Comparison of ENCODE assay signal across 8 cellular contexts in the genomic region with DNA sequence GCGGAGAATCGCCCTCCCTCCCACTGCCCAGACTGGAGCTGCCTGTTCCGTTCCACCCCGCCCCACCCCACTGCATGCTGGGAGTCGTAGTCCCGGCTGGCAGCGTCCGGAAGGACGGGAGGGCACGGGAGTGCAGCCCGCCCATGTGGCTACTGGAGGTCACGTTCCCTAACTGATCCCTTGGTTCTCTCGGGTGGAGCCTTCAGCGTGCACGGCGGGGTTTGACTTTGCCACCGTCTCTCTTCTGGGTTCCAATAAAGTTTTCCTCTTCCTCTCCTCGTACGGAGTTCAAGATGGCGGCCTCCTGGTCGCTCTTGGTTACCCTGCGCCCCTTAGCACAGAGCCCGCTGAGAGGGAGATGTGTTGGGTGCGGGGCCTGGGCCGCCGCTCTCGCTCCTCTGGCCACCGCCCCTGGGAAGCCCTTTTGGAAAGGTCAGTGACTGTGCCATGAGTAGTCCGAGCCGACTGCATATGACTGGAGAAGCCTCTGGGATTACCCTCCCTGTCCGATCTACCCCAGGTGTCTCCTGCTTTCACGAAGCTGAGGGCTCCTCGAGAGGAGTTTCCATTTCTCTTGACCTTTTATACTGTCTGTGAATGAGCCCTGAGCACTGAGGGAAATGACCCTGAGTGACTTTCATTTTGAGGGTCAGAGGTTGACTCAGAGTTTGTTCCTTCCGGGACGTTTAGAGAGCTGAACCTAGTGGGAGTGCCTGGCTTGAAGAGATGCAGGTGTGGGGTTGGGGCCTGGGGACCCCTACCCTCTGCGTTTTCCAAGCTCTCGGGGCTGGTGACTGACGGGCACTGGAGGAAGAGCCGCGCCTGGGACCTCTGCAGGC. TPM values are rescaled to one million over a fixed set of nuclear protein-coding genes. Genes with fewer than 3 reads are reported as not detected.
DNase-seq lines count a peak whose midpoint lies in the region; ATAC-seq, FAIRE-seq and TF ChIP-seq lines count a peak whose summit lies in the region.

A gene (plus strand): TSS at position 268 of the 839 bp plus-strand sequence. CDS start 26 bp downstream, at position 294.

- peaks cover 20% of the 10 kb centered on the region for H3K4me1 Mint-ChIP-seq in T-helper 2 cell treated with Interferon-gamma antibody and Interleukin-4, amounts not matched to agents 5 μg/mL and 100 μg/mL, for 36 hours (ENCODE audit: low read depth)
- H3K4me1 Mint-ChIP-seq in astrocyte (ENCODE audit: low read depth, unreplicated experiment), result peaks cover 5% of the 10 kb centered on the region

- H3K36me3 ChIP-seq in astrocyte (ENCODE audit: insufficient read depth, low read length) (no peaks in the 10 kb centered on the region), rectal smooth muscle tissue (ENCODE audit: control insufficient read depth, insufficient read depth, low read length) (no peaks in the 10 kb centered on the region), aorta (ENCODE audit: control insufficient read depth in 1 of 2, insufficient read depth in 2 of 2, low read length in 1 of 2) (no peaks in the 10 kb centered on the region)

- no peaks in the 10 kb centered on the region for H3K79me2 ChIP-seq in astrocyte (ENCODE audit: insufficient read depth, low read length)

- H3K4me3 Mint-ChIP-seq in T-helper 2 cell treated with Interferon-gamma antibody and Interleukin-4, amounts not matched to agents 5 μg/mL and 100 μg/mL, for 36 hours, result peak within 1 kb of the TSS; percentile 99
- H3K4me3 Mint-ChIP-seq in astrocyte (ENCODE audit: unreplicated experiment), result peak within 1 kb of the TSS; percentile 98

- H4K20me1 ChIP-seq in astrocyte (ENCODE audit: insufficient read depth, low read length), result no peaks in the 10 kb centered on the region

- H3K4me3 ChIP-seq in astrocyte (ENCODE audit: insufficient read depth, low read depth, low read length) (peak within 1 kb of the TSS; percentile 97), rectal smooth muscle tissue (ENCODE audit: low read length) (peak within 1 kb of the TSS; percentile 82), aorta (ENCODE audit: low read length in 2 of 2) (peak within 1 kb of the TSS; percentile 64 to 80)

- ATAC-seq in GM18498 (IDR thresholded peaks at IDR 0.05; ENCODE audit: unreplicated experiment) (peak; percentile 90), HG02852 (IDR thresholded peaks at IDR 0.05; ENCODE audit: unreplicated experiment) (peak; percentile 89), aorta (ENCODE audit: low FRiP score) (peak; percentile 98)

- WGBS in aorta, 2 donors, result 2 to 3% methylated on average over 39 to 40 of the region's 40 CpGs

- DNase-seq in NCI-H146 treated with DMSO at 0.1 percent for 48 hours (lab: John Stamatoyannopoulos, UW; ENCODE audit: unreplicated experiment), result peak; percentile 66
- peak; percentile 88 for DNase-seq in T-helper 2 cell treated with Interferon-gamma antibody and Interleukin-4, amounts not matched to agents 5 μg/mL and 100 μg/mL, for 36 hours (ENCODE audit: low spot score)
- DNase-seq in astrocyte (ENCODE audit: low read depth), result peak; percentile 76
- peak; percentile 93 for DNase-seq in hepatic stellate cell (ENCODE audit: low spot score)
- DNase-seq in aorta, result peak; percentile 96 to 97

- no peak for TF ChIP-seq CTCF in astrocyte (IDR thresholded peaks at IDR 0.05; ENCODE audit: insufficient read depth, low read depth, low read length)

- FAIRE-seq in astrocyte (lab: Jason Lieb, UNC), result no peak

- H3K4me2 ChIP-seq in astrocyte (ENCODE audit: low read length), result peak within 1 kb of the TSS; percentile 95

- H3K27me3 ChIP-seq in astrocyte (ENCODE audit: insufficient read depth, low read length), result no peaks in the 10 kb centered on the region
- no peaks in the 10 kb centered on the region for H3K27me3 ChIP-seq in rectal smooth muscle tissue (ENCODE audit: control insufficient read depth, insufficient read depth, low read length)
- H3K27me3 ChIP-seq in aorta (ENCODE audit: control insufficient read depth in 1 of 2, insufficient read depth in 2 of 2, low read length in 1 of 2), result no peaks in the 10 kb centered on the region

- intact Hi-C loops in aorta (cut with DNase I), result loop anchor here in 1 of 2 donors (2.0 to 5.0 kb wide), 2 partner anchors 34 to 178 kb away; a partner anchor contains a TSS

- H3K27ac Mint-ChIP-seq in T-helper 2 cell treated with Interferon-gamma antibody and Interleukin-4, amounts not matched to agents 5 μg/mL and 100 μg/mL, for 36 hours, result peak within 1 kb of the TSS; percentile 100
- peak within 1 kb of the TSS; percentile 99 for H3K27ac Mint-ChIP-seq in astrocyte (ENCODE audit: unreplicated experiment)

- H3K4me1 ChIP-seq in astrocyte (ENCODE audit: insufficient read depth, low read length) (peaks cover 10% of the 10 kb centered on the region), rectal smooth muscle tissue (ENCODE audit: control insufficient read depth, insufficient read depth, low read length) (no peaks in the 10 kb centered on the region), aorta (ENCODE audit: control insufficient read depth in 1 of 2, insufficient read depth in 2 of 2, low read length in 2 of 2) (no peaks in the 10 kb centered on the region)

- peak within 1 kb of the TSS; percentile 100 for H2AFZ ChIP-seq in astrocyte (ENCODE audit: low read depth, low read length)

- H3K9me3 Mint-ChIP-seq in T-helper 2 cell treated with Interferon-gamma antibody and Interleukin-4, amounts not matched to agents 5 μg/mL and 100 μg/mL, for 36 hours, result no peaks in the 10 kb centered on the region
- no peaks in the 10 kb centered on the region for H3K9me3 Mint-ChIP-seq in astrocyte (ENCODE audit: unreplicated experiment)

- H3K36me3 Mint-ChIP-seq in T-helper 2 cell treated with Interferon-gamma antibody and Interleukin-4, amounts not matched to agents 5 μg/mL and 100 μg/mL, for 36 hours (ENCODE audit: low read depth), result peaks cover 6% of the 10 kb centered on the region
- no peaks in the 10 kb centered on the region for H3K36me3 Mint-ChIP-seq in astrocyte (ENCODE audit: low read depth, unreplicated experiment)

- peaks cover 5% of the 10 kb centered on the region for H3K27me3 Mint-ChIP-seq in T-helper 2 cell treated with Interferon-gamma antibody and Interleukin-4, amounts not matched to agents 5 μg/mL and 100 μg/mL, for 36 hours (ENCODE audit: low read depth)
- no peaks in the 10 kb centered on the region for H3K27me3 Mint-ChIP-seq in astrocyte (ENCODE audit: low read depth, unreplicated experiment)

- H3K27ac ChIP-seq in astrocyte (ENCODE audit: low read depth, low read length) (peak within 1 kb of the TSS; percentile 94), rectal smooth muscle tissue (ENCODE audit: low read depth, low read length) (peak within 1 kb of the TSS; percentile 86), aorta (ENCODE audit: low read depth in 1 of 2, low read length in 2 of 2) (peak within 1 kb of the TSS in 1 of 2 donors; percentile 89)

- H3K9me3 ChIP-seq in astrocyte (ENCODE audit: insufficient read depth, low read depth, low read length) (no peaks in the 10 kb centered on the region), aorta (ENCODE audit: control insufficient read depth, low read length) (no peaks in the 10 kb centered on the region)

- H3K9ac ChIP-seq in astrocyte (ENCODE audit: low read length) (peak within 1 kb of the TSS; percentile 92), rectal smooth muscle tissue (ENCODE audit: low read length) (peak within 1 kb of the TSS; percentile 99)

RNA-seq across cellular contexts. Expression of the gene that starts here (rescaled TPM):
- total RNA-seq in astrocyte (6.4 and 7.9 TPM in 2 replicates), aorta (1 to 10 TPM; 5.1 to 5.7 TPM)
- 1 to 10 TPM in 1 of 2 donors, under 1 TPM in 1; 0.95 to 9.8 TPM for polyA plus RNA-seq in aorta
